Comparison of ENCODE assay signal across 23 cellular contexts in genomic region chr5:68918306-68918705, GRCh38.
"Had no signal": no experiment of that assay in that cellular context is flagged by ENCODE, and none has a peak within 500 bp of the region (broad histone marks: within the 10 kb centered on the region; RNA-seq: fewer than 3 reads in every experiment).

No MANE protein-coding gene starts in this region.

- H3K9me3 ChIP-seq: ascending aorta had no signal

- H3K4me1 ChIP-seq: ascending aorta, body of pancreas had no signal

- H3K27ac ChIP-seq: ascending aorta, body of pancreas, cardiac muscle cell had no signal

- DNase-seq: activated B cell treated with CpG ODN at 0.5 μM for 24 hours; activated CD4-positive, alpha-beta T cell treated with anti-CD3 and anti-CD28 coated beads for 1 hour; activated CD4-positive, alpha-beta T cell treated with anti-CD3 and anti-CD28 coated beads, Interleukin-2, amount 10 ng/mL, durations not matched to agents 24 days and 14 days; activated CD4-positive, alpha-beta T cell treated with anti-CD3 and anti-CD28 coated beads, Interleukin-2, amount 50 U/mL, for 48 hours; activated effector memory CD4-positive, alpha-beta T cell treated with anti-CD3 and anti-CD28 coated beads, Interleukin-2, amount 50 U/mL, for 16 hours; activated naive CD4-positive, alpha-beta T cell treated with Interleukin-2 at 50 U/mL for 16 hours; activated naive CD8-positive, alpha-beta T cell treated with anti-CD3 and anti-CD28 coated beads, Interleukin-2, amount 50 U/mL, for 24 hours; activated T-cell treated with anti-CD3 and anti-CD28 coated beads, Interleukin-2, amount 50 U/mL, for 4 hours; amniotic stem cell; body of pancreas; Kasumi-1; NCI-H1048; NCI-H1417; NCI-H1694 treated with DMSO at 0.1 percent for 48 hours; NCI-H2029 treated with DMSO at 0.1 percent for 48 hours; NCI-H446; NCI-H524; PC-3; SIG-M5; T-helper 17 cell; T-helper 9 cell had no signal

- H3K27me3 ChIP-seq: ascending aorta, body of pancreas, cardiac muscle cell had no signal

- H3K36me3 ChIP-seq: ascending aorta, cardiac muscle cell had no signal

- H3K4me3 ChIP-seq: ascending aorta, body of pancreas, cardiac muscle cell had no signal
